ENCODE assay signal across 2 cellular contexts in genomic region chr7:137934176-137934826, GRCh38.
TF ChIP-seq lines count a peak whose summit lies in the region.

No MANE protein-coding gene starts in this region.

TF ChIP-seq in SK-N-SH, 30 proteins besides CTCF, POLR2A, EP300 and RAD21 (continued from another document):
- no peak for TF ChIP-seq REST (IDR thresholded peaks at IDR 0.05; ENCODE audit: low read depth, low read length)
- TF ChIP-seq IRF3 (IDR thresholded peaks at IDR 0.05; ENCODE audit: low read depth, low read length) = no peak
- no peak for TF ChIP-seq USF2 (IDR thresholded peaks at IDR 0.05; ENCODE audit: borderline replicate concordance, low read depth, low read length)
- no peak for TF ChIP-seq TAF1 (IDR thresholded peaks at IDR 0.05; ENCODE audit: borderline replicate concordance, low read depth, low read length)
- no peak for TF ChIP-seq RCOR1 (IDR thresholded peaks at IDR 0.05; ENCODE audit: low read length)
- no peak for TF ChIP-seq PBX3 (IDR thresholded peaks at IDR 0.05)
- TF ChIP-seq ZBTB33 (IDR thresholded peaks at IDR 0.05; ENCODE audit: borderline replicate concordance, low read depth) = no peak
- TF ChIP-seq FOXM1 (IDR thresholded peaks at IDR 0.05; ENCODE audit: low read depth) = no peak
- TF ChIP-seq MXI1 (IDR thresholded peaks at IDR 0.05; ENCODE audit: low read depth, low read length) = no peak

TF ChIP-seq in SK-N-SH treated with all-trans-retinoic acid at 6 μM for 48 hours, 23 proteins besides CTCF, POLR2A, EP300 and RAD21 (continued from another document):
- TF ChIP-seq ZNF565 (CRISPR knock-in tag; conservative IDR thresholded peaks at IDR 0.05; ENCODE audit: low read depth) (no peak), ZFP3 (CRISPR knock-in tag; IDR thresholded peaks at IDR 0.05) (no peak), ZC3H10 (CRISPR knock-in tag; IDR thresholded peaks at IDR 0.05) (no peak)
